Comparison of ENCODE assay signal across 7 cellular contexts in the genomic region with DNA sequence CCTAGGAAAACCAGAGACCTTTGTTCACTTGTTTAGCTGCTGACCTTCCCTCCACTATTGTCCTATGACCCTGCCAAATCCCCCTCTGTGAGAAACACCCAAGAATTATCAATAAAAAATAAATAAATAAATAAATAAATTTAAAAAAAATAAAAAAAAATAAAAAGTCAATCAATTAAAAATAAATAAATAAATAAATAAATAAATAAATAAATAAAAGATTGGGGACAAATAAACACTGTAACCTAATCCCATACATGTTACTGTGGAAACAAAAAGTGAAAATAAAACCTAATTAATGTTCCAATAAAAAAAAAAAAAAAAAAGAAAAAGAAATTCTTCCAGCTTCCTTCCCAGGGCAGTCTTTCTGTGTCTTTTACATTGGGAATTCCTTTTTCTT. TPM values are rescaled to one million over a fixed set of nuclear protein-coding genes. Genes with fewer than 3 reads are reported as not detected.
"Had no signal": no experiment of that assay in that cellular context is flagged by ENCODE, and none has a peak within 500 bp of the region (broad histone marks: within the 10 kb centered on the region; RNA-seq: fewer than 3 reads in every experiment).

No MANE protein-coding gene starts in this region.

RNA-seq across cellular contexts. Expression of a gene that starts 6.4 kb away (rescaled TPM):
- total RNA-seq: SK-MEL-5 had no signal

RNA-seq across cellular contexts. Expression of a gene that starts 23.8 kb away (rescaled TPM):
- total RNA-seq: HT-29, LHCN-M2, MCF 10A, OCI-LY7, PC-3, RPMI7951, SK-MEL-5 had no signal
